ENCODE assay signal across 10 cellular contexts in the genomic region with DNA sequence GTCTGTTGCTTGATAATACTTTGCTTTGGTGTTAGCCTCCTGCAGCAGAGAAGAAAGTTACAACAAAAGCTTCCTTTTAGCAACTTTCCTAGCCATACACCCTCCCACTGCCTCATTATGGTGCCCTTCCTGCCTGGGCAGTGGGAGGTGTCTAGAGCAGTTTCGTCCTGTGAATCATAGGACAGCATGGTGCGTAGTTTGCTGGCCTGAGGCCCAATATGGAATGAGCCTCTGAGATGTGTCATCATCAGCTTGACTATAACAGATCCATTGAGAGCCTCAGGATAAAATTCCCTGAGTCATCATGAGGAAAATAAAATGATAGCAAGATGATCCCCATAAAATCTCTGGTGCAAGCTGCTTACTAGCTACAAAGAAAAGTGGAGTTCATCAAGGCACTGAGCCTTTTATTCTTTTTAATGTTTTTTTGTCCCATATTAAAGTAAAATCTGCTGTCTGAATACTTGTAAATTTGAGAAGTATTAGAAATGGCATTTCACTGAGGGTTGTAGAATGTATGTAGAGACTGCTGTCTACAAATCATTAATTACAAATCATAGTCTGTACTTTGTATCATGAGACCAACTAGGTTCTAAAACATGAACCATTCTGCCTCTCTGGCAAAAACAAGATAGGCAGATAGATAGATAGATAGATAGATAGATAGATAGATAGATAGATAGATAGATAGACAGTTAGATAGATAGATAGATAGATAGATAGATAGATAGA.
A peak's percentile ranks its signal among the peaks of the same experiment; 100 is the strongest.
DNase-seq lines count a peak whose midpoint lies in the region; ATAC-seq, FAIRE-seq and TF ChIP-seq lines count a peak whose summit lies in the region.
"Had no signal": no experiment of that assay in that cellular context is flagged by ENCODE, and none has a peak within 500 bp of the region (broad histone marks: within the 10 kb centered on the region; RNA-seq: fewer than 3 reads in every experiment).

No MANE protein-coding gene starts in this region.

- FAIRE-seq in HepG2 (lab: Jason Lieb, UNC): no peak

- POLR2A ChIA-PET in HepG2 (lab: Yijun Ruan, JAX): no interaction called here
- POLR2A ChIA-PET in WTC11 (lab: Charles Lee): no interaction called here

- CTCF ChIA-PET in HepG2 (lab: Yijun Ruan, JAX; ENCODE audit: low intra/inter-chr PET ratio, low total read pairs): no interaction called here
- CTCF ChIA-PET in WTC11 (lab: Charles Lee): no interaction called here

- TF ChIP-seq POLR2A in HepG2 (IDR thresholded peaks at IDR 0.05; ENCODE audit: insufficient read depth in 1 of 2, low read depth in 2 of 2, low read length in 2 of 2) (no peak), right lobe of liver (IDR thresholded peaks at IDR 0.05) (no peak)

- H3K4me2 ChIP-seq in HepG2 (ENCODE audit: low read depth, low read length): no peak overlapping the region

- no peak for TF ChIP-seq RAD21 in HepG2 (CRISPR knock-in tag; IDR thresholded peaks at IDR 0.05)

- no peaks in the 10 kb centered on the region for H3K36me3 Mint-ChIP-seq in WTC11

- in situ Hi-C loops in HepG2 (cut with HindIII; ENCODE audit: extremely low pct_ligation_motif_present, low pct_unique_long_range_greater_than_20kb): no loop called here

- no peaks in the 10 kb centered on the region for H4K20me1 ChIP-seq in HepG2 (ENCODE audit: insufficient read depth, low read length)

- DNase-seq in HepG2 (ENCODE audit: low spot score) (no peak), right lobe of liver (no peak), WTC11 (ENCODE audit: low spot score) (no peak), inferior parietal cortex (ENCODE audit: extremely low spot score) (peak; percentile 60), H7 (no peak), GF-D8 (lab: John Stamatoyannopoulos, UW) (no peak)
- no peak for DNase-seq in activated CD4-positive, alpha-beta T cell treated with anti-CD3 and anti-CD28 coated beads, Interleukin-2, amount 50 U/mL, for 4 hours

- H3K27me3 Mint-ChIP-seq in WTC11 (ENCODE audit: low read depth): no peaks in the 10 kb centered on the region

- H3K27ac Mint-ChIP-seq in WTC11: peak overlapping the region; percentile 30; the same call in 1 of the 2 replicates
- H3K27ac Mint-ChIP-seq: B cell had no signal

- no peak overlapping the region for H3K9ac ChIP-seq in HepG2 (ENCODE audit: insufficient read depth, low read depth, low read length)

- H3K79me2 ChIP-seq in HepG2 (ENCODE audit: insufficient read depth, low read length): no peaks in the 10 kb centered on the region

- H3K4me1 ChIP-seq in HepG2 (ENCODE audit: insufficient read depth, low read length) (no peaks in the 10 kb centered on the region), right lobe of liver (no peaks in the 10 kb centered on the region)

- no TSS peak for BruUV-seq in HepG2 (replicated peaks; lab: Mats Ljungman, UMichigan)

- no peak overlapping the region for H2AFZ ChIP-seq in HepG2 (ENCODE audit: low read length)

- no peak overlapping the region for H3K27ac ChIP-seq in HepG2 (ENCODE audit: extremely low read length, insufficient read depth, low read length)
- H3K27ac ChIP-seq in right lobe of liver: no peak overlapping the region

- H3K27me3 ChIP-seq in HepG2 (ENCODE audit: control insufficient read depth in 1 of 2, insufficient read depth in 2 of 2, low read length in 2 of 2): no peaks in the 10 kb centered on the region
- no peaks in the 10 kb centered on the region for H3K27me3 ChIP-seq in right lobe of liver
- no peaks in the 10 kb centered on the region for H3K27me3 ChIP-seq in H7 (ENCODE audit: control insufficient read depth, insufficient read depth, low read length)

- H3K36me3 ChIP-seq in HepG2 (replicated peaks in 1 of 2; ENCODE audit: control insufficient read depth in 1 of 2, insufficient read depth in 2 of 2, low read length in 2 of 2) (no peaks in the 10 kb centered on the region), right lobe of liver (no peaks in the 10 kb centered on the region), H7 (replicated peaks; ENCODE audit: control insufficient read depth, insufficient read depth, low read length) (no peaks in the 10 kb centered on the region)

- no peak for ATAC-seq in HepG2
- ATAC-seq in right lobe of liver: no peak
- ATAC-seq in WTC11: peak; percentile 62
- no peak for ATAC-seq in GM19351 (IDR thresholded peaks at IDR 0.05; ENCODE audit: unreplicated experiment)
- ATAC-seq: left lobe of liver had no signal

- peaks cover 3% of the 10 kb centered on the region; the same call in 1 of the 2 replicates for H3K4me1 Mint-ChIP-seq in WTC11
- H3K4me1 Mint-ChIP-seq: B cell had no signal

- H3K9me3 ChIP-seq in HepG2 (ENCODE audit: low read length) (no peaks in the 10 kb centered on the region), right lobe of liver (no peaks in the 10 kb centered on the region)

- H3K4me3 ChIP-seq in HepG2 (replicated peaks in 1 of 3; ENCODE audit: insufficient read depth in 1 of 3, low read depth in 2 of 3, low read length in 3 of 3) (no peak overlapping the region), right lobe of liver (no peak overlapping the region), H7 (ENCODE audit: insufficient read depth, low read depth, low read length) (no peak overlapping the region)

- no peaks in the 10 kb centered on the region for H3K9me3 Mint-ChIP-seq in WTC11

- no peak overlapping the region for H3K4me3 Mint-ChIP-seq in WTC11
- H3K4me3 Mint-ChIP-seq: B cell had no signal

- intact Hi-C loops in HepG2 (cut with micrococcal nuclease; ENCODE audit: unreplicated experiment) (no loop called here), right lobe of liver (cut with DNase I) (no loop called here)

- TF ChIP-seq CTCF in HepG2 (CRISPR knock-in tag; IDR thresholded peaks at IDR 0.05) (no peak), right lobe of liver (IDR thresholded peaks at IDR 0.05) (no peak), WTC11 (IDR thresholded peaks at IDR 0.05) (no peak)

- TF ChIP-seq EP300 in HepG2 (IDR thresholded peaks at IDR 0.05; ENCODE audit: low read depth in 2 of 2, low read length in 2 of 2) (no peak), HepG2 (CRISPR knock-in tag; IDR thresholded peaks at IDR 0.05; ENCODE audit: borderline replicate concordance) (no peak)

- WGBS in HepG2 (ENCODE audit: low lambda C conversion rate): 92% methylated on average over 2 of the region's 2 CpGs
- 34% methylated on average over 2 of the region's 2 CpGs for WGBS in right lobe of liver (ENCODE audit: insufficient coverage, low coverage, low lambda C conversion rate, missing lambda C conversion rate)

TF ChIP-seq in HepG2, 621 proteins besides CTCF, POLR2A, EP300 and RAD21 (continues in another document):
- TF ChIP-seq MXD4 (CRISPR knock-in tag; IDR thresholded peaks at IDR 0.05) (no peak), MAFK (conservative IDR thresholded peaks at IDR 0.05 in 1 of 2, IDR thresholded peaks at IDR 0.05 in 1 of 2; ENCODE audit: low read length in 2 of 2) (peak in 1 of 2 experiments; percentile 30; a peak in 1 of 4 replicates), ZFYVE20 (CRISPR knock-in tag; IDR thresholded peaks at IDR 0.05; ENCODE audit: borderline replicate concordance, low read depth) (no peak), KLF15 (CRISPR knock-in tag; IDR thresholded peaks at IDR 0.05; ENCODE audit: borderline replicate concordance) (no peak), ZBTB8A (CRISPR knock-in tag; IDR thresholded peaks at IDR 0.05; ENCODE audit: borderline replicate concordance, low read depth) (no peak)

TF ChIP-seq in WTC11, 78 proteins besides CTCF, POLR2A, EP300 and RAD21:
- no peak for TF ChIP-seq SMAD3 (CRISPR knock-in tag; IDR thresholded peaks at IDR 0.05; ENCODE audit: borderline replicate concordance)
- TF ChIP-seq CBFB (CRISPR knock-in tag; IDR thresholded peaks at IDR 0.05; ENCODE audit: low read depth): no peak
- no peak for TF ChIP-seq SOX15 (CRISPR knock-in tag; IDR thresholded peaks at IDR 0.05)
- no peak for TF ChIP-seq ZNF317 (CRISPR knock-in tag; IDR thresholded peaks at IDR 0.05; ENCODE audit: borderline replicate concordance, low read depth)
TF ChIP-seq in WTC11: peak in this region for 0.
